ENCODE assay signal across 1 cellular context in the genomic region with DNA sequence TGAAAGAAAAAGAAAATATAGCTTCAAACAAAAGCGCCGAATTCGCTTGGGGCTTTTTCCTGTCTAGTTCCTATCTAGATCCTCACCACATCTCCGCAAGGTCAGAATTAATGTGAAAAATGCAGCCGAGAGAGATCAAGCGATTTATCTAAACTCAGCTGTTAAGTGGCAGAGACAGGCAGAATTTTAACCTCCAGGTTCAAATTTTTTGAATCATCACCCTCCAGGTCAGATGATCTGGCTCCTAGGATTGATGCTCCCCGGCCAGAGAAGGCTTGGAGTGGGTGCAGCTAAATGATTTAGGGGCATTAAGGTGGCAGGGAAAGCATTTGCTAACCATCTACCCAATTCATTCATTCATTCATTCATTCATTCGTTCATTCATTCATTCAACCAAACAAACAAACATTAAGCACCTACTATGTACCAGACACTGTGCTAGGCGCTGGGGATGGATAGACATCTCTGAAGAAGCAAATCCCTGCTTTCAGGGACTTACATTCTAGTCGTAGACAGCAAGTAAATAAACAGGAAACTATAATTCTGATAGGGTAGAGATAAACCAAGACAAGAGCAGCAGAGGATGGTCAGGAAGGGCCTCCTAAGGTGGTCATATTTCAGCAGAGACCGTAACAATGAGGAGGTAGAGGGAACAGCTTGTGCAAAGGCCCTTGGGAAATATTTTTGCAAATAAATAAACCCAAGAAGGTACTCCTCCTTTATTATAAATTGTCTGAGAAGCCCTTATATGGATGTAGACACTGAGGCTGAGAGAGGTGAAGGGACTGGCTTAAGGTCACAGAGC.
TF ChIP-seq lines count a peak whose summit lies in the region.

No MANE protein-coding gene starts in this region.

TF ChIP-seq in K562, 482 proteins besides CTCF, POLR2A, EP300 and RAD21 (continued from another document and continues in another):
- no peak for TF ChIP-seq CEBPZ (IDR thresholded peaks at IDR 0.05; ENCODE audit: borderline replicate concordance, low read depth, low read length)
- TF ChIP-seq BRD4 (IDR thresholded peaks at IDR 0.05): no peak
- TF ChIP-seq, protein P1, sequence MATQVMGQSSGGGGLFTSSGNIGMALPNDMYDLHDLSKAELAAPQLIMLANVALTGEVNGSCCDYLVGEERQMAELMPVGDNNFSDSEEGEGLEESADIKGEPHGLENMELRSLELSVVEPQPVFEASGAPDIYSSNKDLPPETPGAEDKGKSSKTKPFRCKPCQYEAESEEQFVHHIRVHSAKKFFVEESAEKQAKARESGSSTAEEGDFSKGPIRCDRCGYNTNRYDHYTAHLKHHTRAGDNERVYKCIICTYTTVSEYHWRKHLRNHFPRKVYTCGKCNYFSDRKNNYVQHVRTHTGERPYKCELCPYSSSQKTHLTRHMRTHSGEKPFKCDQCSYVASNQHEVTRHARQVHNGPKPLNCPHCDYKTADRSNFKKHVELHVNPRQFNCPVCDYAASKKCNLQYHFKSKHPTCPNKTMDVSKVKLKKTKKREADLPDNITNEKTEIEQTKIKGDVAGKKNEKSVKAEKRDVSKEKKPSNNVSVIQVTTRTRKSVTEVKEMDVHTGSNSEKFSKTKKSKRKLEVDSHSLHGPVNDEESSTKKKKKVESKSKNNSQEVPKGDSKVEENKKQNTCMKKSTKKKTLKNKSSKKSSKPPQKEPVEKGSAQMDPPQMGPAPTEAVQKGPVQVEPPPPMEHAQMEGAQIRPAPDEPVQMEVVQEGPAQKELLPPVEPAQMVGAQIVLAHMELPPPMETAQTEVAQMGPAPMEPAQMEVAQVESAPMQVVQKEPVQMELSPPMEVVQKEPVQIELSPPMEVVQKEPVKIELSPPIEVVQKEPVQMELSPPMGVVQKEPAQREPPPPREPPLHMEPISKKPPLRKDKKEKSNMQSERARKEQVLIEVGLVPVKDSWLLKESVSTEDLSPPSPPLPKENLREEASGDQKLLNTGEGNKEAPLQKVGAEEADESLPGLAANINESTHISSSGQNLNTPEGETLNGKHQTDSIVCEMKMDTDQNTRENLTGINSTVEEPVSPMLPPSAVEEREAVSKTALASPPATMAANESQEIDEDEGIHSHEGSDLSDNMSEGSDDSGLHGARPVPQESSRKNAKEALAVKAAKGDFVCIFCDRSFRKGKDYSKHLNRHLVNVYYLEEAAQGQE (CRISPR knock-in tag; IDR thresholded peaks at IDR 0.05; ENCODE audit: low read depth): 0 out of 2 replicates have a peak, but pooled peaks have one; percentile 4
- no peak for TF ChIP-seq MGA (IDR thresholded peaks at IDR 0.05)
- TF ChIP-seq TAF9B (IDR thresholded peaks at IDR 0.05; ENCODE audit: partially characterized antibody): no peak
- no peak for TF ChIP-seq CBX8 (IDR thresholded peaks at IDR 0.05; ENCODE audit: borderline replicate concordance, extremely low read depth, low read depth, low read length, poor library complexity, severe bottlenecking)
- TF ChIP-seq SETDB1 (IDR thresholded peaks at IDR 0.05; ENCODE audit: low read length): no peak
- no peak for TF ChIP-seq ATF7 (IDR thresholded peaks at IDR 0.05)
- TF ChIP-seq, protein P2, sequence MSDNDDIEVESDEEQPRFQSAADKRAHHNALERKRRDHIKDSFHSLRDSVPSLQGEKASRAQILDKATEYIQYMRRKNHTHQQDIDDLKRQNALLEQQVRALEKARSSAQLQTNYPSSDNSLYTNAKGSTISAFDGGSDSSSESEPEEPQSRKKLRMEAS (CRISPR knock-in tag; IDR thresholded peaks at IDR 0.05): no peak
- TF ChIP-seq NFYB (IDR thresholded peaks at IDR 0.05; ENCODE audit: extremely low read depth, insufficient read length): no peak
- TF ChIP-seq MAFF (IDR thresholded peaks at IDR 0.05; ENCODE audit: low read length): no peak
- no peak for TF ChIP-seq OTX1 (CRISPR knock-in tag; IDR thresholded peaks at IDR 0.05)
- TF ChIP-seq ZKSCAN3 (CRISPR knock-in tag; IDR thresholded peaks at IDR 0.05): no peak
- TF ChIP-seq, protein P3, sequence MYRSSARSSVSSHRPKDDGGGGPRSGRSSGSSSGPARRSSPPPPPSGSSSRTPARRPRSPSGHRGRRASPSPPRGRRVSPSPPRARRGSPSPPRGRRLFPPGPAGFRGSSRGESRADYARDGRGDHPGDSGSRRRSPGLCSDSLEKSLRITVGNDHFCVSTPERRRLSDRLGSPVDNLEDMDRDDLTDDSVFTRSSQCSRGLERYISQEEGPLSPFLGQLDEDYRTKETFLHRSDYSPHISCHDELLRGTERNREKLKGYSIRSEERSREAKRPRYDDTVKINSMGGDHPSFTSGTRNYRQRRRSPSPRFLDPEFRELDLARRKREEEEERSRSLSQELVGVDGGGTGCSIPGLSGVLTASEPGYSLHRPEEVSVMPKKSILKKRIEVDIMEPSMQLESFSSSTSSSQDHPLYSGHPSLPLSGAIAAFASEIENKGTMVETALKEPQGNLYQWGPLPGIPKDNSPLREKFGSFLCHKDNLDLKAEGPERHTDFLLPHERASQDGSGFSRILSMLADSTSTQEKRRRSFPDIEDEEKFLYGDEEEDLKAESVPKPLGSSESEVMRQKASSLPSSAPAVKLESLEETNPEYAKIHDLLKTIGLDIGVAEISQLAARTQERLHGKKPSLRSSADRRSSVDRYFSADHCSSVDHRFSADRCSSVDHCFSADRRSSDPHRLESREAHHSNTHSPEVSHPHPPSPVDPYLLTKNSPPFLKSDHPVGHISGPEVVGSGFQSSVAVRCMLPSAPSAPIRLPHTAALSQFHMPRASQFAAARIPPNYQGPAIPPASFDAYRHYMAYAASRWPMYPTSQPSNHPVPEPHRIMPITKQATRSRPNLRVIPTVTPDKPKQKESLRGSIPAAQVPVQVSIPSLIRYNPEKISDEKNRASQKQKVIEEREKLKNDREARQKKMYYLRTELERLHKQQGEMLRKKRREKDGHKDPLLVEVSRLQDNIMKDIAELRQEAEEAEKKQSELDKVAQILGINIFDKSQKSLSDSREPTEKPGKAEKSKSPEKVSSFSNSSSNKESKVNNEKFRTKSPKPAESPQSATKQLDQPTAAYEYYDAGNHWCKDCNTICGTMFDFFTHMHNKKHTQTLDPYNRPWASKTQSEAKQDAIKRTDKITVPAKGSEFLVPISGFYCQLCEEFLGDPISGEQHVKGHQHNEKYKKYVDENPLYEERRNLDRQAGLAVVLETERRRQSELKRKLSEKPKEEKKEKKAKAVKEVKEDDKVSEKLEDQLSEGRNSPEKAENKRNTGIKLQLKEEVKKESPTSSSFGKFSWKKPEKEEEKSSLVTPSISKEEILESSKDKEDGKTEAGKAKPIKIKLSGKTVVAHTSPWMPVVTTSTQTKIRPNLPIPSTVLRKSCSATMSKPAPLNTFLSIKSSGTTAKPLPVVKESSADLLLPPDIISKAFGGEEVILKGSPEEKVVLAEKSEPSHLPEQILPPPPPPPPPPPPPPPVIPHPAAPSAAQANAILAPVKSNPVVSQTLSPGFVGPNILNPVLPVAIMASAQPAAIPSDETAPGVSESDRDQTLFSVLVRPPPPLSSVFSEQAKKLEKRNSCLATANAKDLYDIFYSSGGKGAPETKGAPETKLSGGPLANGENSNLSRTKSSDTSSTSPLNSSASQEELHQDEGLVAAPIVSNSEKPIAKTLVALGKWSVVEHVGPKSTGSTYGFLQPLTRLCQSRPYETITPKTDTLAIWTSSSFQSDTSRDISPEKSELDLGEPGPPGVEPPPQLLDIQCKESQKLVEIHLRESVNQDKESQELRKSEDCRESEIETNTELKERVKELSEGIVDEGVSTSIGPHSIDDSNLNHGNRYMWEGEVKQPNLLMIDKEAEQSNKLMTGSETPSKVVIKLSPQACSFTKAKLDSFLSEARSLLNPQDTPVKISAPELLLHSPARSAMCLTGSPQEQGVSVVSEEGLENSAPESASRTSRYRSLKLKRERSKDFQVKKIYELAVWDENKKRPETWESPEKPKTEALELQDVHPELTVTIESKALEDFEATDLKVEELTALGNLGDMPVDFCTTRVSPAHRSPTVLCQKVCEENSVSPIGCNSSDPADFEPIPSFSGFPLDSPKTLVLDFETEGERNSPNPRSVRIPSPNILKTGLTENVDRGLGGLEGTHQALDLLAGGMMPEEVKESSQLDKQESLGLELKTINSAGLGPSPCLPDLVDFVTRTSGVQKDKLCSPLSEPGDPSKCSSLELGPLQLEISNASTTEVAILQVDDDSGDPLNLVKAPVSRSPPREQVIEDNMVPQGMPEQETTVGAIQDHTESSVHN (IDR thresholded peaks at IDR 0.05; ENCODE audit: borderline replicate concordance in 1 of 2, low read depth in 1 of 2): no peak
- TF ChIP-seq ARID1B (IDR thresholded peaks at IDR 0.05): 0 out of 2 replicates have a peak, but pooled peaks have one; percentile 18
- 0 out of 2 replicates have a peak, but pooled peaks have one; percentile 45 for TF ChIP-seq ADNP (tag; IDR thresholded peaks at IDR 0.05)
- no peak for TF ChIP-seq CBFA2T3 (IDR thresholded peaks at IDR 0.05)
- TF ChIP-seq ARNT (IDR thresholded peaks at IDR 0.05): no peak
